In the genomic region with DNA sequence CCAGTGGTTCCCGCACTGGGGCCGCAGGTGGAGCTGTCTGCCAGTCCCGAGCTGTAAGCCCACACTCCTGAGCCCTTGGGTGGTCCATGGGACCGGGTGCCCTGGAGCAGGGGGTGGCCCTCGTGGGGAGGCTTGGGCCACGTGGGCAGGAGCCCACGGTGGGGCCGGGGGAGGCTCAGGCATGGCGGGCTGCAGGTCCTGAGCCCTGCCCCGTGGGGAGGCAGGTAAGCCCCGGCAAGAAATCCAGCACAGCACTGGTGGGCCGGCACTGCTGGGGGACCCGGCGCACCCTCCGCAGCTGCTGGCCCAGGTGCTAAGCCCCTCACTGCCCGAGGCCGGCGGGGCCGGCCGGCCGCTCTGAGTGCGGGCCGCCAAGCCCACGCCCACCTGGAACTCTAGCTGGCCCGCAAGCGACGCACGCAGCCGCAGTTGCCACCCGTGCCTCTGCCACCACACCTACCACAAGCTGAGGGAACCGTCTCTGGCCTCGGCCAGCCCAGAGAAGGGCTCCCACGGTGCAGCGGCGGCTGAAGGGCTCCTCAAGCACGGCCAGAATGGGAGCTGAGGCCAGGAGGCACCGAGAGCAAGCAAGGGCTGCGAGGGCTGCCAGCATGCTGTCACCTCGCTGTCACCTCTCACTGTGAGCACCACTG, we compare ENCODE assay signal across 20 cellular contexts.
"Had no signal": no experiment of that assay in that cellular context is flagged by ENCODE, and none has a peak within 500 bp of the region (broad histone marks: within the 10 kb centered on the region; RNA-seq: fewer than 3 reads in every experiment).

No MANE protein-coding gene starts in this region.

- H3K27ac Mint-ChIP-seq: endodermal cell had no signal

- DNase-seq: activated CD4-positive, alpha-beta T cell treated with anti-CD3 and anti-CD28 coated beads, Interleukin-2, amount 10 ng/mL, durations not matched to agents 7 days and 5 days; activated CD8-positive, alpha-beta T cell treated with anti-CD3 and anti-CD28 coated beads, Interleukin-2, amount 10 ng/mL, durations not matched to agents 7 days and 5 days; activated naive CD4-positive, alpha-beta T cell treated with anti-CD3 and anti-CD28 coated beads for 36 hours; activated naive CD8-positive, alpha-beta T cell treated with anti-CD3 and anti-CD28 coated beads, Interleukin-2, amount 50 U/mL, for 24 hours; activated T-cell treated with anti-CD3 and anti-CD28 coated beads, Interleukin-2, amount 50 U/mL, for 24 hours; cortex of kidney; endodermal cell; esophagus squamous epithelium; gastrocnemius medialis; head of caudate nucleus; nucleus accumbens; stimulated activated CD4-positive, alpha-beta T cell treated with anti-CD3 and anti-CD28 coated beads, Interleukin-4, amount 100 ng/mL, for 24 hours; stimulated activated naive CD8-positive, alpha-beta T cell treated with anti-CD3 and anti-CD28 coated beads, Interleukin-15, Interleukin-2, amounts not matched to agents 100 U/mL and 50 U/mL, for 24 hours; T-cell had no signal

- H3K4me3 ChIP-seq: esophagus squamous epithelium, left lung, tibial nerve had no signal

- H3K36me3 Mint-ChIP-seq: T-cell had no signal

- ATAC-seq: activated CD4-positive, CD25-positive, alpha-beta regulatory T cell treated with anti-CD3 and anti-CD28 coated beads, Interleukin-2, amount 50 U/mL, for 24 hours; activated CD8-positive, alpha-beta T cell treated with anti-CD3 and anti-CD28 coated beads, Interleukin-2, amount 10 ng/mL, durations not matched to agents 7 days and 5 days; activated naive CD8-positive, alpha-beta T cell treated with anti-CD3 and anti-CD28 coated beads, Interleukin-2, amount 50 U/mL, for 24 hours; gastrocnemius medialis; left lung; stimulated activated naive CD8-positive, alpha-beta T cell treated with anti-CD3 and anti-CD28 coated beads, Interleukin-15, Interleukin-2, amounts not matched to agents 100 U/mL and 50 U/mL, for 24 hours; T-cell had no signal

- H3K27me3 ChIP-seq: esophagus squamous epithelium, gastrocnemius medialis, left lung, tibial nerve had no signal

- H3K27me3 Mint-ChIP-seq: activated CD4-positive, alpha-beta T cell treated with anti-CD3 and anti-CD28 coated beads, Interleukin-2, amount 10 ng/mL, durations not matched to agents 7 days and 5 days; activated naive CD8-positive, alpha-beta T cell treated with anti-CD3 and anti-CD28 coated beads, Interleukin-2, amount 50 U/mL, for 24 hours; activated T-cell treated with anti-CD3 and anti-CD28 coated beads, Interleukin-2, amount 50 U/mL, for 24 hours; T-cell had no signal

- H3K9me3 ChIP-seq: esophagus squamous epithelium, gastrocnemius medialis, tibial nerve had no signal

- H3K36me3 ChIP-seq: esophagus squamous epithelium, gastrocnemius medialis, left lung, tibial nerve had no signal

- H3K4me3 Mint-ChIP-seq: activated naive CD4-positive, alpha-beta T cell treated with anti-CD3 and anti-CD28 coated beads for 36 hours; activated naive CD8-positive, alpha-beta T cell treated with anti-CD3 and anti-CD28 coated beads, Interleukin-2, amount 50 U/mL, for 24 hours; activated T-cell treated with anti-CD3 and anti-CD28 coated beads, Interleukin-2, amount 50 U/mL, for 24 hours; endodermal cell had no signal

- H3K9me3 Mint-ChIP-seq: activated naive CD4-positive, alpha-beta T cell treated with anti-CD3 and anti-CD28 coated beads for 36 hours; activated naive CD8-positive, alpha-beta T cell treated with anti-CD3 and anti-CD28 coated beads, Interleukin-2, amount 50 U/mL, for 24 hours; activated T-cell treated with anti-CD3 and anti-CD28 coated beads, Interleukin-2, amount 50 U/mL, for 24 hours; activated T-helper 2 cell treated with anti-CD3 and anti-CD28 coated beads, Interferon-gamma antibody, Interleukin-2, Interleukin-4, amounts not matched to agents 10 μg/mL and 5 μg/mL and 100 μg/mL, durations not matched to agents 14 hours and 24 hours and 36 hours; nephron; T-cell; T-helper 2 cell treated with Interferon-gamma antibody and Interleukin-4, amounts not matched to agents 5 μg/mL and 100 μg/mL, for 36 hours had no signal
